Comparison of ENCODE assay signal across 1 cellular context in the genomic region with DNA sequence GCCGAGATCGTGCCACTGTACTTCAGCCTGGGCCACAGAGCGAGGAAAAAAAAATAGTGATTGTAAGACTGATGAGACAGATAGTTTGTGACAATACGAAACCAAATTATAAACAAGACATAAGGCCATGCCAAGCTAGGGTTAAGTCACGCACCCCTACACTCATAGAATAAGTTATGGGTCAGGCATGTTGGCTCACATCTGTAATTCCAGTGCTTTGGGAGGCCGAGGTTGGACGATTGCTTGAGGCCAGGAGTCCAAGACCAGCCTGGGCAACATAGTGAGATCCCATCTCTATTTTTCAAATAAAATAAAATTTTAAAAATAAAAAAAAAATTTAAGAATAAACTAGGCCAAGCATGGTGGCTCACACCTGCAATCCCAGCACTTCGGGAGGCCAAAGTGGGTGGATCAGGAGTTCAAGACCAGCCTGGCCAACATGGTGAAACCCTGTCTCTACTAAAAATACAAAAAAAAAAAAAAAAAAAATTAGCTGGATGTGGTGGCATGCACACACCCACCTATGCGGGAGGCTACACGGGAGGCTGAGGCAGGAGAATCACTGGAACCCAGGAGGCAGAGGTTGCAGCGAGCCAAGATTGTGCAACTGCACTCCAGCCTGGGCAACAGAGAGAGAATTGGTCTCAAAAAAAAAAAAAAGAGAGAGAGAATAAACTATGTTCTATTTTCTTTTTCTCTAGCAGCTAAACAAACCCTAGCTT.
TF ChIP-seq lines count a peak whose summit lies in the region.

No MANE protein-coding gene starts in this region.

TF ChIP-seq in GM12878, 131 proteins besides CTCF, POLR2A, EP300 and RAD21:
- no peak for TF ChIP-seq REST (IDR thresholded peaks at IDR 0.05; ENCODE audit: low read depth, low read length)
- no peak for TF ChIP-seq CREM (IDR thresholded peaks at IDR 0.05; ENCODE audit: low read depth)
